ENCODE assay signal across 8 cellular contexts in the genomic region with DNA sequence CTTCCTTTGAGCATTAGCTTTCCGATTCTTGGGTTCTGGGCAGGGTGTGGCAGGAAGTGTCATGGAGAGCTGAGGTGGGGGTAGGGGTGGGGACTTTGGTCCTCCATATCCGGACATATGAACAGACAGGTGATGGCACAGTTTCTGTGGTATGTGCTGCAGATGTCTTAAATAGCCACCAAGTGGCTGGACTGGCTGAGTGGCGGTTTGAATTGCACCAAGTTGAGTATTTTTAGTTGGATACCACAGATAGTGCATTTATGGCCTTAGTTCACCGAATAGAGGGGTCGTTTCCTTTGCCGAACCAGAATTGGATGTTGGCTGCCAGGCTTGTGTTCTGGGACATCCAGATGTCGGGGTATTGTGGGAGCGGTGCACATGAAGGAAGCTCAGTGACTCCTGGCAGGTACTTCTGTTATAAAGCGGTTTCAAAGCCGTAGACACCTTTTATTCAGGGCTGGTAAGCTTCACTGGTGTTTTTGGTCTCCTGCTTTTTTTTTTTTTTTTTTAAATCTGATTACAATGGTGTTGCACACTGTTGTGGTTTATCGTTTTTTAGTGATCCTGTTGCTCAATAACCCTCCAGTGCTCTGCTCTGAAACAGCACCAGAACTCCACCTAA. TPM values are rescaled to one million over a fixed set of nuclear protein-coding genes. Genes with fewer than 3 reads are reported as not detected.
DNase-seq lines count a peak whose midpoint lies in the region; ATAC-seq and TF ChIP-seq lines count a peak whose summit lies in the region.
"Had no signal": no experiment of that assay in that cellular context is flagged by ENCODE, and none has a peak within 500 bp of the region (broad histone marks: within the 10 kb centered on the region; RNA-seq: fewer than 3 reads in every experiment).

No MANE protein-coding gene starts in this region.

- H3K27ac ChIP-seq in breast epithelium, result no peak overlapping the region
- H3K27ac ChIP-seq: thoracic aorta had no signal

- H3K4me1 ChIP-seq in breast epithelium, result no peaks in the 10 kb centered on the region

- no peak overlapping the region for H3K4me3 ChIP-seq in breast epithelium
- H3K4me3 ChIP-seq: thoracic aorta had no signal

- TF ChIP-seq CTCF in breast epithelium (IDR thresholded peaks at IDR 0.05), result no peak

- H3K36me3 ChIP-seq in breast epithelium, result no peaks in the 10 kb centered on the region
- H3K36me3 ChIP-seq: thoracic aorta had no signal

- DNase-seq in SKM-1 treated with dmso at 0.1 percent for 144 hours (lab: John Stamatoyannopoulos, UW; ENCODE audit: unreplicated experiment) (peak; percentile 66), myocyte (ENCODE audit: low read depth) (peak; percentile 80), RKO (ENCODE audit: low spot score) (no peak), HCEC 1CT (no peak), breast epithelium (ENCODE audit: low spot score in 2 of 2) (no peak)

- no peak for TF ChIP-seq POLR2A in breast epithelium (IDR thresholded peaks at IDR 0.05)

- intact Hi-C loops in breast epithelium (cut with DNase I; ENCODE audit: low total_unique reads), result no loop called here

- no peaks in the 10 kb centered on the region for H3K9me3 ChIP-seq in breast epithelium
- H3K9me3 ChIP-seq: thoracic aorta had no signal

- no peaks in the 10 kb centered on the region for H3K27me3 ChIP-seq in breast epithelium

- ATAC-seq in GM19025 (IDR thresholded peaks at IDR 0.05; ENCODE audit: low read depth, unreplicated experiment), result peak; percentile 51
- ATAC-seq in HG02943 (IDR thresholded peaks at IDR 0.05; ENCODE audit: low read depth, unreplicated experiment), result peak; percentile 63

RNA-seq across cellular contexts. Expression of gene TNFAIP8, which starts 15.1 kb away (rescaled TPM):
- total RNA-seq in myocyte (11.8 and 25.6 TPM in 2 replicates), breast epithelium (100 to 1,000 TPM in 1 of 3 donors, 10 to 100 TPM in 2; 35.4 to 167 (median 37.3) TPM)
- polyA plus RNA-seq in myocyte (2012), result 8.9 TPM

Comparison
In these comparisons a context has a peak if more than half of its experiments do, and no peak if none do; other contexts are left out.
1. DNase-seq: peak in SKM-1 treated with dmso at 0.1 percent for 144 hours (single experiment) and myocyte (single experiment); none in RKO (single experiment), HCEC 1CT (single experiment) and breast epithelium (0 of 2).